Comparison of ENCODE assay signal across 8 cellular contexts in genomic region chr1:167439301-167439988, GRCh38.
A peak's percentile ranks its signal among the peaks of the same experiment; 100 is the strongest.
DNase-seq lines count a peak whose midpoint lies in the region; ATAC-seq and TF ChIP-seq lines count a peak whose summit lies in the region.

No MANE protein-coding gene starts in this region.

- DNase-seq in DMS79 (lab: John Stamatoyannopoulos, UW), result peak; percentile 29
- DNase-seq in endodermal cell, result peak; percentile 89
- peak; percentile 84 for DNase-seq in mesenteric fat pad (ENCODE audit: low spot score)
- DNase-seq in testis, result peak; percentile 70

- TF ChIP-seq POLR2A in testis (IDR thresholded peaks at IDR 0.05), result no peak

- no peak overlapping the region for H3K9ac ChIP-seq in endodermal cell (ENCODE audit: extremely low read depth, low read length, poor library complexity, severe bottlenecking)

- H3K4me3 ChIP-seq in endodermal cell (ENCODE audit: low read length) (peak overlapping the region; percentile 77), testis (peak overlapping the region; percentile 17 to 37)

- peaks cover 52% of the 10 kb centered on the region for H3K27me3 Mint-ChIP-seq in endodermal cell (ENCODE audit: insufficient read depth)

- TF ChIP-seq CTCF in endodermal cell (conservative IDR thresholded peaks at IDR 0.05) (peak; percentile 47), testis (IDR thresholded peaks at IDR 0.05) (no peak)

- H3K27me3 ChIP-seq in endodermal cell (ENCODE audit: control insufficient read depth, insufficient read depth, low read length, poor library complexity, severe bottlenecking) (peaks cover 35% of the 10 kb centered on the region), testis (no peaks in the 10 kb centered on the region)

- intact Hi-C loops in testis (cut with DNase I; ENCODE audit: low total_unique reads), result no loop called here

- ATAC-seq in HG02798 (IDR thresholded peaks at IDR 0.05; ENCODE audit: poor library complexity, unreplicated experiment), result peak; percentile 33
- ATAC-seq in SK-N-SH treated with all-trans-retinoic acid at 6 μM for 48 hours, result peak; percentile 53
- ATAC-seq in HG03159 (IDR thresholded peaks at IDR 0.05; ENCODE audit: unreplicated experiment), result no peak
- no peak for ATAC-seq in GM19467 (IDR thresholded peaks at IDR 0.05; ENCODE audit: unreplicated experiment)

- H3K27ac Mint-ChIP-seq in endodermal cell, result no peak overlapping the region

- H3K36me3 ChIP-seq in endodermal cell (ENCODE audit: control insufficient read depth, insufficient read depth, low read length), result no peaks in the 10 kb centered on the region
- no peaks in the 10 kb centered on the region for H3K36me3 ChIP-seq in testis (ENCODE audit: low read depth, missing control alignments)

- no peaks in the 10 kb centered on the region for H3K4me1 Mint-ChIP-seq in endodermal cell

- 19 to 26% methylated on average over 28 to 49 of the region's 49 CpGs for WGBS in endodermal cell (ENCODE audit: insufficient coverage in 1 of 2, insufficient read length in 1 of 2), 2 experiments
- WGBS in testis, 2 donors, result 2 to 3% methylated on average over 19 to 49 of the region's 49 CpGs

- H3K36me3 Mint-ChIP-seq in endodermal cell (ENCODE audit: low read depth), result no peaks in the 10 kb centered on the region

- H3K4me1 ChIP-seq in endodermal cell (ENCODE audit: control insufficient read depth, insufficient read depth, low read length), result no peaks in the 10 kb centered on the region
- H3K4me1 ChIP-seq in testis, result no peaks in the 10 kb centered on the region

- H3K4me3 Mint-ChIP-seq in endodermal cell, result peak overlapping the region; percentile 52

- no peaks in the 10 kb centered on the region for H3K9me3 ChIP-seq in endodermal cell (ENCODE audit: control insufficient read depth, low read length)
- H3K9me3 ChIP-seq in testis, result no peaks in the 10 kb centered on the region

- H3K27ac ChIP-seq in endodermal cell (ENCODE audit: low read depth, low read length), result no peak overlapping the region
- no peak overlapping the region for H3K27ac ChIP-seq in testis

- no peaks in the 10 kb centered on the region for H3K9me3 Mint-ChIP-seq in endodermal cell

TF ChIP-seq in SK-N-SH treated with all-trans-retinoic acid at 6 μM for 48 hours, 23 proteins besides CTCF, POLR2A, EP300 and RAD21:
- TF ChIP-seq ZNF70 (CRISPR knock-in tag; IDR thresholded peaks at IDR 0.05), result no peak
- no peak for TF ChIP-seq ZFP3 (CRISPR knock-in tag; IDR thresholded peaks at IDR 0.05)
- TF ChIP-seq PATZ1 (CRISPR knock-in tag; IDR thresholded peaks at IDR 0.05; ENCODE audit: borderline replicate concordance), result no peak
- no peak for TF ChIP-seq ZC3H10 (CRISPR knock-in tag; IDR thresholded peaks at IDR 0.05)
- TF ChIP-seq OSR1 (CRISPR knock-in tag; IDR thresholded peaks at IDR 0.05), result no peak
- no peak for TF ChIP-seq ZNF565 (CRISPR knock-in tag; conservative IDR thresholded peaks at IDR 0.05; ENCODE audit: low read depth)
- TF ChIP-seq CSDC2 (CRISPR knock-in tag; IDR thresholded peaks at IDR 0.05), result no peak
- TF ChIP-seq ZNF8 (CRISPR knock-in tag; IDR thresholded peaks at IDR 0.05), result no peak
- TF ChIP-seq CREB5 (CRISPR knock-in tag; IDR thresholded peaks at IDR 0.05; ENCODE audit: low read depth), result no peak
- TF ChIP-seq TOX (CRISPR knock-in tag; IDR thresholded peaks at IDR 0.05; ENCODE audit: borderline replicate concordance), result no peak
- no peak for TF ChIP-seq SNAI2 (CRISPR knock-in tag; IDR thresholded peaks at IDR 0.05)
- no peak for TF ChIP-seq PPARA (CRISPR knock-in tag; IDR thresholded peaks at IDR 0.05; ENCODE audit: borderline replicate concordance)
- TF ChIP-seq TCF4 (CRISPR knock-in tag; IDR thresholded peaks at IDR 0.05; ENCODE audit: borderline replicate concordance), result no peak

Comparison
In these comparisons a context has a peak if more than half of its experiments do, and no peak if none do; other contexts are left out.
1. DNase-seq: peak in every context shown above with its lines; median percentile 89 in endodermal cell; 84 in mesenteric fat pad; 70 in testis; 29 in DMS79.
2. ATAC-seq: peak in HG02798 (single experiment) and SK-N-SH treated with all-trans-retinoic acid at 6 μM for 48 hours (single experiment); none in HG03159 (single experiment) and GM19467 (single experiment).